Comparison of ENCODE assay signal across 8 cellular contexts in genomic region chr10:104580774-104581675, GRCh38.
DNase-seq lines count a peak whose midpoint lies in the region; ATAC-seq and TF ChIP-seq lines count a peak whose summit lies in the region.

No MANE protein-coding gene starts in this region.

- DNase-seq in COLO668 (lab: John Stamatoyannopoulos, UW; ENCODE audit: unreplicated experiment): peak; percentile 41
- DNase-seq in IMR-90: peak; percentile 51
- DNase-seq in RKO (ENCODE audit: low spot score): peak; percentile 65
- peak; percentile 34 for DNase-seq in activated T-helper 9 cell treated with anti-CD3 and anti-CD28 coated beads, Interleukin-2, amount 50 U/mL, for 16 hours (ENCODE audit: low read depth)
- no peak for DNase-seq in osteocyte (ENCODE audit: extremely low spot score, unreplicated experiment)
- DNase-seq in tibial artery: peak; percentile 70 to 73

- H2BK120ac ChIP-seq in IMR-90 (ENCODE audit: low read depth, low read length): no peak overlapping the region

- H4K5ac ChIP-seq in IMR-90 (ENCODE audit: low read depth, low read length): no peak overlapping the region

- H3K9me3 ChIP-seq in IMR-90 (ENCODE audit: control insufficient read depth, insufficient read depth, low read length): no peaks in the 10 kb centered on the region
- H3K9me3 ChIP-seq in gastroesophageal sphincter: no peaks in the 10 kb centered on the region
- H3K9me3 ChIP-seq in tibial artery: no peaks in the 10 kb centered on the region

- H3K14ac ChIP-seq in IMR-90 (replicated peaks; ENCODE audit: low read depth, low read length): no peak overlapping the region

- H3K4me2 ChIP-seq in IMR-90 (ENCODE audit: low read depth, low read length): peak overlapping the region; percentile 68

- no peak overlapping the region for H3K27ac Mint-ChIP-seq in osteocyte (ENCODE audit: unreplicated experiment)

- H3K36me3 Mint-ChIP-seq in osteocyte (ENCODE audit: unreplicated experiment): no peaks in the 10 kb centered on the region

- POLR2A ChIA-PET in IMR-90 (lab: Charles Lee; ENCODE audit: unreplicated experiment): no interaction called here

- no peak overlapping the region for H2AK5ac ChIP-seq in IMR-90 (ENCODE audit: low read depth, low read length)

- CTCF ChIA-PET in IMR-90 (lab: Yijun Ruan, JAX): interaction anchor here (0.6 to 0.7 kb wide), 2 partner anchors 24 to 55 kb away, joined by 3 read pairs; no protein-coding TSS in a partner anchor

- no peak overlapping the region for H4K8ac ChIP-seq in IMR-90 (ENCODE audit: low read depth in 2 of 2, low read length in 2 of 2)

- H2BK20ac ChIP-seq in IMR-90 (ENCODE audit: low read depth, low read length): no peak overlapping the region

- intact Hi-C loops in IMR-90 (cut with micrococcal nuclease): loop anchor here (5.0 kb wide), 2 partner anchors 289 to 1596 kb away; no protein-coding TSS in a partner anchor
- intact Hi-C loops in tibial artery (cut with DNase I; ENCODE audit: low total_unique reads): no loop called here

- 37% methylated on average over 14 of the region's 20 CpGs; no CpG with 5 or more reads in 1 of the 2 experiments for WGBS in IMR-90 (ENCODE audit: extremely low coverage in 2 of 2, insufficient read length in 1 of 2), 2 experiments
- 32 to 58% methylated on average over 12 to 14 of the region's 20 CpGs for WGBS in gastroesophageal sphincter (ENCODE audit: low coverage in 1 of 2), 2 donors

- TF ChIP-seq POLR2A in IMR-90 (IDR thresholded peaks at IDR 0.05; ENCODE audit: low read depth, low read length) (no peak), gastroesophageal sphincter (IDR thresholded peaks at IDR 0.05) (no peak)

- H4K20me1 ChIP-seq in IMR-90 (ENCODE audit: insufficient read depth, low read length): no peaks in the 10 kb centered on the region

- BruUV-seq in IMR-90 (replicated peaks; lab: Mats Ljungman, UMichigan): no TSS peak

- no peaks in the 10 kb centered on the region for H3K9me1 ChIP-seq in IMR-90 (ENCODE audit: insufficient read depth, low read length)

- H4K91ac ChIP-seq in IMR-90 (ENCODE audit: insufficient read depth, low read depth, low read length): no peak overlapping the region; the same call in 1 of the 2 replicates

- H3K9ac ChIP-seq in IMR-90 (ENCODE audit: low read depth, low read length): no peak overlapping the region

- H3K27me3 Mint-ChIP-seq in osteocyte (ENCODE audit: unreplicated experiment): no peaks in the 10 kb centered on the region

- H3K4me1 ChIP-seq in IMR-90 (ENCODE audit: control insufficient read depth, insufficient read depth, low read length) (no peaks in the 10 kb centered on the region; the same call in 1 of the 2 replicates), gastroesophageal sphincter (peaks cover 0 to 7% (median 0%) of the 10 kb centered on the region in 3 donors), tibial artery (peaks cover 0 to 9% (median 0%) of the 10 kb centered on the region in 4 donors)

- H3K4me3 Mint-ChIP-seq in osteocyte (ENCODE audit: unreplicated experiment): no peak overlapping the region

- no peaks in the 10 kb centered on the region for H3K79me1 ChIP-seq in IMR-90 (ENCODE audit: low read depth in 1 of 2, low read length in 2 of 2)

- peak overlapping the region; percentile 53 for H2AFZ ChIP-seq in IMR-90 (replicated peaks; ENCODE audit: low read length, poor library complexity)

- no peak overlapping the region for H2BK15ac ChIP-seq in IMR-90 (ENCODE audit: low read depth, low read length)

- H3K36me3 ChIP-seq in IMR-90 (ENCODE audit: control insufficient read depth, insufficient read depth, low read length) (no peaks in the 10 kb centered on the region), gastroesophageal sphincter (no peaks in the 10 kb centered on the region), tibial artery (no peaks in the 10 kb centered on the region)

- H3K27ac ChIP-seq in IMR-90 (ENCODE audit: insufficient read depth, low read length) (no peak overlapping the region), gastroesophageal sphincter (no peak overlapping the region), tibial artery (no peak overlapping the region)

- no peak overlapping the region for H3K56ac ChIP-seq in IMR-90 (ENCODE audit: extremely low read depth, insufficient read depth, low read length)

- peak; percentile 70 for TF ChIP-seq CTCF in IMR-90 (conservative IDR thresholded peaks at IDR 0.05; ENCODE audit: low read depth, low read length)
- TF ChIP-seq CTCF in gastroesophageal sphincter (IDR thresholded peaks at IDR 0.05): peak; percentile 56 to 90 (median 67)
- peak; percentile 82 for TF ChIP-seq CTCF in osteocyte (IDR thresholded peaks at IDR 0.05)
- TF ChIP-seq CTCF in tibial artery (IDR thresholded peaks at IDR 0.05): peak; percentile 71 to 81

- no peak overlapping the region for H3K4ac ChIP-seq in IMR-90 (ENCODE audit: low read depth, low read length)

- H3K4me1 Mint-ChIP-seq in osteocyte (ENCODE audit: unreplicated experiment): peaks cover 2% of the 10 kb centered on the region

- H2AK9ac ChIP-seq in IMR-90 (replicated peaks; ENCODE audit: low read depth, low read length, poor library complexity): no peak overlapping the region

- ATAC-seq in GM19455 (IDR thresholded peaks at IDR 0.05; ENCODE audit: unreplicated experiment) (peak; percentile 81), IMR-90 (ENCODE audit: low read depth) (peak; percentile 90), gastroesophageal sphincter (peak; percentile 55)

- in situ Hi-C loops in IMR-90 (cut with MboI; ENCODE audit: low sequenced_read_pairs): no loop called here

- H3K9me3 Mint-ChIP-seq in osteocyte (ENCODE audit: unreplicated experiment): peaks cover 4% of the 10 kb centered on the region

- TF ChIP-seq RAD21 in IMR-90 (IDR thresholded peaks at IDR 0.05; ENCODE audit: low read length): peak; percentile 62

- no peak overlapping the region for H3K4me3 ChIP-seq in IMR-90 (ENCODE audit: insufficient read depth, low read depth, low read length)
- no peak overlapping the region for H3K4me3 ChIP-seq in gastroesophageal sphincter
- no peak overlapping the region for H3K4me3 ChIP-seq in tibial artery

- dilution Hi-C loops in IMR-90 (cut with HindIII; ENCODE audit: low sequenced_read_pairs, unreplicated experiment): no loop called here

- no peak overlapping the region for H3K18ac ChIP-seq in IMR-90 (ENCODE audit: low read depth, low read length)

- TF ChIP-seq EP300 in gastroesophageal sphincter (IDR thresholded peaks at IDR 0.05): no peak

- H2BK5ac ChIP-seq in IMR-90 (ENCODE audit: low read depth, low read length, poor library complexity, severe bottlenecking): no peak overlapping the region

- no peaks in the 10 kb centered on the region; the same call in none of the 2 replicates for H3K27me3 ChIP-seq in IMR-90 (ENCODE audit: control insufficient read depth, insufficient read depth, low read length)
- peaks cover 40% of the 10 kb centered on the region for H3K27me3 ChIP-seq in gastroesophageal sphincter
- H3K27me3 ChIP-seq in tibial artery: peaks cover 0 to 32% of the 10 kb centered on the region in 2 donors

- H3K23ac ChIP-seq in IMR-90 (ENCODE audit: low read depth, low read length): no peak overlapping the region

TF ChIP-seq in IMR-90, 13 proteins besides CTCF, POLR2A, EP300 and RAD21:
- TF ChIP-seq SMC3 (IDR thresholded peaks at IDR 0.05; ENCODE audit: low read depth, low read length) (peak; percentile 52), USF2 (IDR thresholded peaks at IDR 0.05; ENCODE audit: low read depth, low read length) (no peak), MAFK (IDR thresholded peaks at IDR 0.05; ENCODE audit: low read depth, low read length) (no peak)
